8 cellular contexts compared by ENCODE assay signal in the genomic region with DNA sequence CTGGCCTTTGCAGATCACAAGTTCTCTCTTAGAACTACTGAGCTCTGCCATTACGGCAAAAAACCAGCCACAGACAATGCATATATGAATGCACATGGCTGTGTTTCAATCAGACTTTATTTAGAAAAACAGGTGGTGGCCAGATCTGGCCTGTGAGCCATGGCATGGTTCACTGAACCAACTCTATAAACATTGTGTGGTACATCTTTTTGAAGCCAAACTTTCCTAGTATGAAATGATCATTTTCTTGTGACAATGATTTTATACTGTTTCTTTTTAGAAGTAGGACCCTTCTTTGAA.
DNase-seq lines count a peak whose midpoint lies in the region; ATAC-seq and TF ChIP-seq lines count a peak whose summit lies in the region.

No MANE protein-coding gene starts in this region.

- no peak overlapping the region for H3K4ac ChIP-seq in mesendoderm (ENCODE audit: low read depth, low read length)

- no peaks in the 10 kb centered on the region for H3K4me1 ChIP-seq in mesendoderm (ENCODE audit: control insufficient read depth, low read depth, low read length)

- ATAC-seq in GM19463 (IDR thresholded peaks at IDR 0.05; ENCODE audit: unreplicated experiment) (peak; percentile 32), HG03354 (IDR thresholded peaks at IDR 0.05; ENCODE audit: poor library complexity, severe bottlenecking, unreplicated experiment) (peak; percentile 48), GM19324 (IDR thresholded peaks at IDR 0.05; ENCODE audit: low FRiP score, unreplicated experiment) (no peak), left colon (no peak)

- H3K36me3 ChIP-seq in mesendoderm (ENCODE audit: control insufficient read depth, insufficient read depth, low read length): no peaks in the 10 kb centered on the region

- no peak overlapping the region for H3K27ac ChIP-seq in mesendoderm (ENCODE audit: low read depth, low read length)

- H4K5ac ChIP-seq in mesendoderm (ENCODE audit: low read length): no peak overlapping the region

- no peak overlapping the region for H3K9ac ChIP-seq in mesendoderm (ENCODE audit: low read length)

- intact Hi-C loops in left colon (cut with DNase I, micrococcal nuclease): no loop called here

- H2BK15ac ChIP-seq in mesendoderm (replicated peaks; ENCODE audit: low read depth): no peak overlapping the region

- no peak overlapping the region for H2AK5ac ChIP-seq in mesendoderm (ENCODE audit: low read length)

- TF ChIP-seq CTCF in GM13977 (IDR thresholded peaks at IDR 0.05; ENCODE audit: extremely low read depth, insufficient read depth, missing control alignments): no peak

- H3K27me3 ChIP-seq in mesendoderm (ENCODE audit: insufficient read depth, low read length, poor library complexity): no peaks in the 10 kb centered on the region

- H3K4me3 ChIP-seq in mesendoderm (ENCODE audit: low read length): no peak overlapping the region

- H3K56ac ChIP-seq in mesendoderm (ENCODE audit: low read length): no peak overlapping the region

- no CpG with 5 or more reads among the region's 1 CpG for WGBS in mesendoderm (ENCODE audit: extremely low coverage, insufficient coverage, low lambda C conversion rate)

- no peak overlapping the region for H3K4me2 ChIP-seq in mesendoderm (ENCODE audit: low read length)

- H3K23ac ChIP-seq in mesendoderm (ENCODE audit: low read length): no peak overlapping the region

- in situ Hi-C loops in GM13977 (cut with MboI; ENCODE audit: low pct_unique_long_range_greater_than_20kb, low sequenced_read_pairs, unreplicated experiment): no loop called here

- peak; percentile 36 for DNase-seq in GM13977 (ENCODE audit: low spot score)
- DNase-seq in germinal center (ENCODE audit: low spot score): peak; percentile 39
- DNase-seq in left colon: no peak
- DNase-seq in mesendoderm: no peak
- no peak for DNase-seq in SHP77 (lab: John Stamatoyannopoulos, UW)

- no peak overlapping the region for H4K8ac ChIP-seq in mesendoderm (ENCODE audit: low read depth, low read length)

- no peak overlapping the region for H2BK120ac ChIP-seq in mesendoderm (ENCODE audit: low read depth, low read length)

- no peaks in the 10 kb centered on the region for H3K79me2 ChIP-seq in mesendoderm (ENCODE audit: control insufficient read depth, insufficient read depth, low read length)

- H3K79me1 ChIP-seq in mesendoderm (ENCODE audit: low read length): no peaks in the 10 kb centered on the region

- H2BK5ac ChIP-seq in mesendoderm (ENCODE audit: low read length): no peak overlapping the region

- H3K18ac ChIP-seq in mesendoderm (ENCODE audit: low read length): no peak overlapping the region

Comparison
In these comparisons a context has a peak if more than half of its experiments do, and no peak if none do; other contexts are left out.
1. DNase-seq: peak in GM13977 (single experiment) and germinal center (single experiment); none in left colon (0 of 2), mesendoderm (single experiment) and SHP77 (0 of 2).
2. ATAC-seq: peak in GM19463 (single experiment) and HG03354 (single experiment); none in GM19324 (single experiment) and left colon (single experiment).